Comparison of ENCODE assay signal across 3 cellular contexts in genomic region chr16:30522702-30523463, GRCh38. TPM values are rescaled to one million over a fixed set of nuclear protein-coding genes. Genes with fewer than 3 reads are reported as not detected.
"Had no signal": no experiment of that assay in that cellular context is flagged by ENCODE, and none has a peak within 500 bp of the region (broad histone marks: within the 10 kb centered on the region; RNA-seq: fewer than 3 reads in every experiment).

No MANE protein-coding gene starts in this region.

RNA-seq across cellular contexts. Expression of gene ITGAL, which starts 50.3 kb away (rescaled TPM):
- total RNA-seq: endothelial cell of umbilical vein, fibroblast of villous mesenchyme, glomerular endothelial cell had no signal
